ENCODE assay signal across 10 cellular contexts in genomic region chr1:228964178-228964819, GRCh38.
DNase-seq lines count a peak whose midpoint lies in the region; ATAC-seq and TF ChIP-seq lines count a peak whose summit lies in the region.
"Had no signal": no experiment of that assay in that cellular context is flagged by ENCODE, and none has a peak within 500 bp of the region (broad histone marks: within the 10 kb centered on the region; RNA-seq: fewer than 3 reads in every experiment).

No MANE protein-coding gene starts in this region.

- no peaks in the 10 kb centered on the region for H3K36me3 Mint-ChIP-seq in stimulated activated memory B cell treated with anti-CD40 and anti-IgM and Interleukin-4, amounts not matched to agents 10 μg/mL and 1 μg/mL and 100 μg/mL, for 72 hours
- H3K36me3 Mint-ChIP-seq: activated naive CD8-positive, alpha-beta T cell treated with anti-CD3 and anti-CD28 coated beads, Interleukin-2, amount 10 ng/mL, durations not matched to agents 7 days and 5 days had no signal

- H3K27me3 Mint-ChIP-seq in stimulated activated memory B cell treated with anti-CD40 and anti-IgM and Interleukin-4, amounts not matched to agents 10 μg/mL and 1 μg/mL and 100 μg/mL, for 72 hours: peaks cover 7% of the 10 kb centered on the region
- H3K27me3 Mint-ChIP-seq: activated naive CD8-positive, alpha-beta T cell treated with anti-CD3 and anti-CD28 coated beads, Interleukin-2, amount 10 ng/mL, durations not matched to agents 7 days and 5 days; stimulated activated naive CD8-positive, alpha-beta T cell treated with anti-CD3 and anti-CD28 coated beads, Interleukin-15, Interleukin-2, amounts not matched to agents 100 ng/mL and 50 ng/mL, for 24 hours had no signal

- no peak for TF ChIP-seq POLR2A in suprapubic skin (IDR thresholded peaks at IDR 0.05)

- H3K27ac ChIP-seq in brain microvascular endothelial cell: peak overlapping the region; percentile 53
- H3K27ac ChIP-seq in suprapubic skin: peak overlapping the region; percentile 58

- 51% methylated on average over 5 of the region's 5 CpGs for WGBS in suprapubic skin

- no peak for ATAC-seq in GM21825 (IDR thresholded peaks at IDR 0.05; ENCODE audit: unreplicated experiment)
- ATAC-seq in stimulated activated memory B cell treated with anti-CD40 and anti-IgM and Interleukin-4, amounts not matched to agents 10 μg/mL and 1 μg/mL and 100 μg/mL, for 72 hours: no peak

- no peaks in the 10 kb centered on the region for H3K4me1 ChIP-seq in suprapubic skin

- no peak for TF ChIP-seq CTCF in brain microvascular endothelial cell (IDR thresholded peaks at IDR 0.05; ENCODE audit: low read depth, low read length, missing control alignments)
- no peak for TF ChIP-seq CTCF in kidney epithelial cell (IDR thresholded peaks at IDR 0.05; ENCODE audit: insufficient read depth, low read length, poor library complexity, severe bottlenecking)
- TF ChIP-seq CTCF in suprapubic skin (IDR thresholded peaks at IDR 0.05): no peak

- H3K36me3 ChIP-seq in brain microvascular endothelial cell (replicated peaks): no peaks in the 10 kb centered on the region
- H3K36me3 ChIP-seq in kidney epithelial cell (ENCODE audit: control insufficient read depth, insufficient read depth, low read length): no peaks in the 10 kb centered on the region
- no peaks in the 10 kb centered on the region for H3K36me3 ChIP-seq in suprapubic skin

- H3K4me3 Mint-ChIP-seq in stimulated activated memory B cell treated with anti-CD40 and anti-IgM and Interleukin-4, amounts not matched to agents 10 μg/mL and 1 μg/mL and 100 μg/mL, for 72 hours: no peak overlapping the region
- H3K4me3 Mint-ChIP-seq: activated naive CD8-positive, alpha-beta T cell treated with anti-CD3 and anti-CD28 coated beads, Interleukin-2, amount 10 ng/mL, durations not matched to agents 7 days and 5 days; stimulated activated naive CD8-positive, alpha-beta T cell treated with anti-CD3 and anti-CD28 coated beads, Interleukin-15, Interleukin-2, amounts not matched to agents 100 ng/mL and 50 ng/mL, for 24 hours had no signal

- H3K4me3 ChIP-seq in brain microvascular endothelial cell (ENCODE audit: low read depth, low read length) (no peak overlapping the region), kidney epithelial cell (ENCODE audit: low read depth, low read length) (no peak overlapping the region), suprapubic skin (no peak overlapping the region)

- no peaks in the 10 kb centered on the region for H3K27me3 ChIP-seq in brain microvascular endothelial cell (replicated peaks)
- no peaks in the 10 kb centered on the region for H3K27me3 ChIP-seq in kidney epithelial cell (ENCODE audit: control insufficient read depth, insufficient read depth, low read length)
- no peaks in the 10 kb centered on the region for H3K27me3 ChIP-seq in suprapubic skin

- no peak for TF ChIP-seq EP300 in suprapubic skin (IDR thresholded peaks at IDR 0.05)

- DNase-seq in HCEC 1CT (peak; percentile 55), brain microvascular endothelial cell (peak; percentile 69), kidney epithelial cell (ENCODE audit: low read depth) (peak; percentile 71), suprapubic skin (ENCODE audit: low spot score in 2 of 2) (peak in 1 of 2 donors; percentile 82)
- DNase-seq in activated naive CD4-positive, alpha-beta T cell (lab: John Stamatoyannopoulos, UW): no peak
- DNase-seq in activated CD4-positive, alpha-beta T cell treated with anti-CD3 and anti-CD28 coated beads for 48 hours: no peak
- DNase-seq: activated naive CD8-positive, alpha-beta T cell treated with anti-CD3 and anti-CD28 coated beads, Interleukin-2, amount 10 ng/mL, durations not matched to agents 7 days and 5 days had no signal

- in situ Hi-C loops in brain microvascular endothelial cell (cut with HindIII; ENCODE audit: low pct_ligation_motif_present, low sequenced_read_pairs): no loop called here

- no peak overlapping the region for H3K27ac Mint-ChIP-seq in stimulated activated memory B cell treated with anti-CD40 and anti-IgM and Interleukin-4, amounts not matched to agents 10 μg/mL and 1 μg/mL and 100 μg/mL, for 72 hours
- H3K27ac Mint-ChIP-seq: activated naive CD8-positive, alpha-beta T cell treated with anti-CD3 and anti-CD28 coated beads, Interleukin-2, amount 10 ng/mL, durations not matched to agents 7 days and 5 days; stimulated activated naive CD8-positive, alpha-beta T cell treated with anti-CD3 and anti-CD28 coated beads, Interleukin-15, Interleukin-2, amounts not matched to agents 100 ng/mL and 50 ng/mL, for 24 hours had no signal

- no peaks in the 10 kb centered on the region for H3K4me1 Mint-ChIP-seq in stimulated activated memory B cell treated with anti-CD40 and anti-IgM and Interleukin-4, amounts not matched to agents 10 μg/mL and 1 μg/mL and 100 μg/mL, for 72 hours
- H3K4me1 Mint-ChIP-seq: activated naive CD8-positive, alpha-beta T cell treated with anti-CD3 and anti-CD28 coated beads, Interleukin-2, amount 10 ng/mL, durations not matched to agents 7 days and 5 days had no signal

- H3K9me3 Mint-ChIP-seq in stimulated activated memory B cell treated with anti-CD40 and anti-IgM and Interleukin-4, amounts not matched to agents 10 μg/mL and 1 μg/mL and 100 μg/mL, for 72 hours: no peaks in the 10 kb centered on the region
- H3K9me3 Mint-ChIP-seq: activated naive CD8-positive, alpha-beta T cell treated with anti-CD3 and anti-CD28 coated beads, Interleukin-2, amount 10 ng/mL, durations not matched to agents 7 days and 5 days; stimulated activated naive CD8-positive, alpha-beta T cell treated with anti-CD3 and anti-CD28 coated beads, Interleukin-15, Interleukin-2, amounts not matched to agents 100 ng/mL and 50 ng/mL, for 24 hours had no signal

- no peaks in the 10 kb centered on the region for H3K9me3 ChIP-seq in suprapubic skin

Comparison
In these comparisons a context has a peak if more than half of its experiments do, and no peak if none do; other contexts are left out.
1. DNase-seq: peak in HCEC 1CT (single experiment), brain microvascular endothelial cell (single experiment) and kidney epithelial cell (single experiment); none in activated naive CD4-positive, alpha-beta T cell (0 of 4) and activated CD4-positive, alpha-beta T cell treated with anti-CD3 and anti-CD28 coated beads for 48 hours (single experiment).